Comparison of ENCODE assay signal across 32 cellular contexts in genomic region chr2:28362991-28363521, GRCh38. TPM values are rescaled to one million over a fixed set of nuclear protein-coding genes. Genes with fewer than 3 reads are reported as not detected.
DNase-seq lines count a peak whose midpoint lies in the region; ATAC-seq, FAIRE-seq and TF ChIP-seq lines count a peak whose summit lies in the region.
"Had no signal": no experiment of that assay in that cellular context is flagged by ENCODE, and none has a peak within 500 bp of the region (broad histone marks: within the 10 kb centered on the region; RNA-seq: fewer than 3 reads in every experiment).

No MANE protein-coding gene starts in this region.

- peak overlapping the region; percentile 34 for H3K27ac Mint-ChIP-seq in activated naive CD8-positive, alpha-beta T cell treated with anti-CD3 and anti-CD28 coated beads, Interleukin-2, amount 10 ng/mL, durations not matched to agents 7 days and 5 days
- H3K27ac Mint-ChIP-seq in activated naive CD8-positive, alpha-beta T cell treated with anti-CD3 and anti-CD28 coated beads for 36 hours, result no peak overlapping the region
- H3K27ac Mint-ChIP-seq in activated T-helper 17 cell treated with anti-CD3 and anti-CD28 coated beads, Interleukin-2, amount 50 U/mL, for 72 hours, result peak overlapping the region; percentile 48
- peak overlapping the region; percentile 92 for H3K27ac Mint-ChIP-seq in stimulated activated effector memory CD8-positive, alpha-beta T cell treated with anti-CD3 and anti-CD28 coated beads, Interleukin-12 subunit alpha, Interleukin-12 subunit beta, amount 100 ng/mL, for 72 hours
- H3K27ac Mint-ChIP-seq: activated naive CD8-positive, alpha-beta T cell; dendritic cell treated with granulocyte-macrophage colony-stimulating factor and Interleukin-4, amounts not matched to agents 40 ng/mL and 50 ng/mL, for 4 days had no signal

- H3K27me3 ChIP-seq in mesenchymal stem cell (ENCODE audit: control insufficient read depth in 1 of 2, insufficient read depth in 1 of 2, low read length in 2 of 2) (no peaks in the 10 kb centered on the region), pancreas (no peaks in the 10 kb centered on the region)
- H3K27me3 ChIP-seq: ascending aorta, MG63, SJCRH30 had no signal

- no peaks in the 10 kb centered on the region for H3K79me1 ChIP-seq in mesenchymal stem cell (replicated peaks; ENCODE audit: low read length, poor library complexity, severe bottlenecking)

- H2AK5ac ChIP-seq in mesenchymal stem cell (ENCODE audit: low read length, severe bottlenecking), result no peak overlapping the region

- H3K36me3 ChIP-seq in mesenchymal stem cell (ENCODE audit: control insufficient read depth in 1 of 2, insufficient read depth in 2 of 2, low read depth in 1 of 2, low read length in 2 of 2), result no peaks in the 10 kb centered on the region
- no peaks in the 10 kb centered on the region for H3K36me3 ChIP-seq in pancreas
- H3K36me3 ChIP-seq: ascending aorta, MG63, prostate gland, SJCRH30 had no signal

- H3K36me3 Mint-ChIP-seq in activated naive CD8-positive, alpha-beta T cell treated with anti-CD3 and anti-CD28 coated beads, Interleukin-2, amount 10 ng/mL, durations not matched to agents 7 days and 5 days, result peaks cover 2% of the 10 kb centered on the region
- peaks cover 2% of the 10 kb centered on the region for H3K36me3 Mint-ChIP-seq in activated naive CD8-positive, alpha-beta T cell treated with anti-CD3 and anti-CD28 coated beads for 36 hours
- H3K36me3 Mint-ChIP-seq in activated T-helper 17 cell treated with anti-CD3 and anti-CD28 coated beads, Interleukin-2, amount 50 U/mL, for 72 hours (ENCODE audit: low read depth), result peaks cover 6% of the 10 kb centered on the region
- peaks cover 14% of the 10 kb centered on the region for H3K36me3 Mint-ChIP-seq in stimulated activated effector memory CD8-positive, alpha-beta T cell treated with anti-CD3 and anti-CD28 coated beads, Interleukin-12 subunit alpha, Interleukin-12 subunit beta, amount 100 ng/mL, for 72 hours
- H3K36me3 Mint-ChIP-seq: activated CD4-positive, alpha-beta memory T cell treated with anti-CD3 and anti-CD28 coated beads for 36 hours; activated naive CD8-positive, alpha-beta T cell; naive thymus-derived CD8-positive, alpha-beta T cell had no signal

- no peak overlapping the region for H3K4me2 ChIP-seq in mesenchymal stem cell (ENCODE audit: low read length, poor library complexity, severe bottlenecking)

- no peak for TF ChIP-seq CTCF in pancreas (IDR thresholded peaks at IDR 0.05)

- peak overlapping the region; percentile 1 for H4K91ac ChIP-seq in mesenchymal stem cell (ENCODE audit: low read length)

- H3K9ac ChIP-seq in mesenchymal stem cell (ENCODE audit: low read length), result no peak overlapping the region

- no peak overlapping the region for H2BK5ac ChIP-seq in mesenchymal stem cell (ENCODE audit: low read depth, low read length, poor library complexity, severe bottlenecking)

- peak overlapping the region; percentile 24 for H2BK120ac ChIP-seq in mesenchymal stem cell (ENCODE audit: low read depth, low read length)

- H3K4me1 Mint-ChIP-seq in activated naive CD8-positive, alpha-beta T cell treated with anti-CD3 and anti-CD28 coated beads, Interleukin-2, amount 10 ng/mL, durations not matched to agents 7 days and 5 days, result peaks cover 69% of the 10 kb centered on the region
- H3K4me1 Mint-ChIP-seq in activated naive CD8-positive, alpha-beta T cell treated with anti-CD3 and anti-CD28 coated beads for 36 hours, result peaks cover 67% of the 10 kb centered on the region
- peaks cover 45% of the 10 kb centered on the region for H3K4me1 Mint-ChIP-seq in activated T-helper 17 cell treated with anti-CD3 and anti-CD28 coated beads, Interleukin-2, amount 50 U/mL, for 72 hours
- peaks cover 95% of the 10 kb centered on the region for H3K4me1 Mint-ChIP-seq in stimulated activated effector memory CD8-positive, alpha-beta T cell treated with anti-CD3 and anti-CD28 coated beads, Interleukin-12 subunit alpha, Interleukin-12 subunit beta, amount 100 ng/mL, for 72 hours

- WGBS in mesenchymal stem cell, result 56% methylated on average over 15 of the region's 15 CpGs
- 91 to 94% methylated on average over 15 of the region's 15 CpGs for whole genome bisulfite sequencing in pancreas, 2 donors

- no peaks in the 10 kb centered on the region for H3K9me3 Mint-ChIP-seq in activated naive CD8-positive, alpha-beta T cell treated with anti-CD3 and anti-CD28 coated beads, Interleukin-2, amount 10 ng/mL, durations not matched to agents 7 days and 5 days
- no peaks in the 10 kb centered on the region for H3K9me3 Mint-ChIP-seq in activated naive CD8-positive, alpha-beta T cell treated with anti-CD3 and anti-CD28 coated beads for 36 hours
- no peaks in the 10 kb centered on the region for H3K9me3 Mint-ChIP-seq in activated T-helper 17 cell treated with anti-CD3 and anti-CD28 coated beads, Interleukin-2, amount 50 U/mL, for 72 hours
- no peaks in the 10 kb centered on the region for H3K9me3 Mint-ChIP-seq in stimulated activated effector memory CD8-positive, alpha-beta T cell treated with anti-CD3 and anti-CD28 coated beads, Interleukin-12 subunit alpha, Interleukin-12 subunit beta, amount 100 ng/mL, for 72 hours
- H3K9me3 Mint-ChIP-seq: activated CD4-positive, alpha-beta memory T cell treated with anti-CD3 and anti-CD28 coated beads for 36 hours; activated T-helper 2 cell treated with anti-CD3 and anti-CD28 coated beads, Interferon-gamma antibody, Interleukin-2, Interleukin-4, amounts not matched to agents 10 μg/mL and 5 μg/mL and 100 μg/mL, durations not matched to agents 14 hours and 24 hours and 36 hours; dendritic cell treated with granulocyte-macrophage colony-stimulating factor and Interleukin-4, amounts not matched to agents 40 ng/mL and 50 ng/mL, for 4 days; H9; naive thymus-derived CD8-positive, alpha-beta T cell had no signal

- no peak overlapping the region for H3K23ac ChIP-seq in mesenchymal stem cell (ENCODE audit: low read length in 2 of 2)

- H3K9me3 ChIP-seq in mesenchymal stem cell (ENCODE audit: control insufficient read depth, low read length), result no peaks in the 10 kb centered on the region
- no peaks in the 10 kb centered on the region for H3K9me3 ChIP-seq in pancreas
- H3K9me3 ChIP-seq: ascending aorta, MG63, prostate gland, SJCRH30 had no signal

- POLR2A ChIA-PET in activated naive CD8-positive, alpha-beta T cell treated with anti-CD3 and anti-CD28 coated beads, Interleukin-2, amount 10 ng/mL, durations not matched to agents 7 days and 5 days (lab: Charles Lee), result interaction anchor here (0.8 kb wide), 1 partner anchor 28 kb away, joined by 4 read pairs; no protein-coding TSS in a partner anchor

- DNase-seq in activated naive CD8-positive, alpha-beta T cell treated with anti-CD3 and anti-CD28 coated beads, Interleukin-2, amount 10 ng/mL, durations not matched to agents 7 days and 5 days, result no peak
- no peak for DNase-seq in activated naive CD8-positive, alpha-beta T cell treated with anti-CD3 and anti-CD28 coated beads for 36 hours
- no peak for DNase-seq in mesenchymal stem cell
- DNase-seq in stimulated activated effector memory CD8-positive, alpha-beta T cell treated with anti-CD3 and anti-CD28 coated beads, Interleukin-12 subunit alpha, Interleukin-12 subunit beta, amount 100 ng/mL, for 72 hours (ENCODE audit: low spot score in 2 of 2), result no peak
- no peak for DNase-seq in pancreas
- DNase-seq in posterior vena cava (ENCODE audit: low spot score), result no peak
- no peak for DNase-seq in HT-29 (ENCODE audit: low spot score)
- DNase-seq: activated CD4-positive, alpha-beta memory T cell treated with anti-CD3 and anti-CD28 coated beads for 36 hours; activated CD4-positive, CD25-positive, alpha-beta regulatory T cell treated with anti-CD3 and anti-CD28 coated beads, Interleukin-2, amount 50 U/mL, for 72 hours; activated CD8-positive, alpha-beta memory T cell treated with anti-CD3 and anti-CD28 coated beads, Interleukin-2, amount 50 U/mL, for 48 hours; AML-193; DMS153; H9; KG1; MG63; naive thymus-derived CD8-positive, alpha-beta T cell; NCI-H1417; NCI-H2029 treated with DMSO at 0.1 percent for 48 hours; NCI-H2227 treated with DMSO at 0.1 percent for 48 hours; NCI-H774; SJCRH30; stimulated activated naive CD8-positive, alpha-beta T cell treated with anti-CD3 and anti-CD28 coated beads, Interleukin-15, Interleukin-2, amounts not matched to agents 100 U/mL and 50 U/mL, for 24 hours had no signal

- peak overlapping the region; percentile 45 for H4K8ac ChIP-seq in mesenchymal stem cell (ENCODE audit: low read length)

- H2BK12ac ChIP-seq in mesenchymal stem cell (ENCODE audit: low read length in 2 of 2), result peak overlapping the region; percentile 38 to 81

- H2BK15ac ChIP-seq in mesenchymal stem cell (ENCODE audit: low read depth, poor library complexity, severe bottlenecking), result no peak overlapping the region

- H3K27me3 Mint-ChIP-seq in activated naive CD8-positive, alpha-beta T cell treated with anti-CD3 and anti-CD28 coated beads, Interleukin-2, amount 10 ng/mL, durations not matched to agents 7 days and 5 days, result peaks cover 8% of the 10 kb centered on the region
- peaks cover 19% of the 10 kb centered on the region for H3K27me3 Mint-ChIP-seq in activated naive CD8-positive, alpha-beta T cell treated with anti-CD3 and anti-CD28 coated beads for 36 hours
- no peaks in the 10 kb centered on the region for H3K27me3 Mint-ChIP-seq in activated T-helper 17 cell treated with anti-CD3 and anti-CD28 coated beads, Interleukin-2, amount 50 U/mL, for 72 hours
- H3K27me3 Mint-ChIP-seq: activated CD4-positive, alpha-beta memory T cell treated with anti-CD3 and anti-CD28 coated beads for 36 hours; activated naive CD8-positive, alpha-beta T cell had no signal

- H3K4me3 ChIP-seq in mesenchymal stem cell (ENCODE audit: insufficient read depth in 1 of 2, low read depth in 1 of 2, low read length in 2 of 2) (no peak overlapping the region), pancreas (no peak overlapping the region)
- H3K4me3 ChIP-seq: ascending aorta, MG63, prostate gland, SJCRH30 had no signal

- H3K18ac ChIP-seq in mesenchymal stem cell (ENCODE audit: low read depth in 1 of 2, low read length in 2 of 2), result peak overlapping the region in 1 of 2 experiments; percentile 75

- no peak for FAIRE-seq in pancreas (lab: Jason Lieb, UNC)
- FAIRE-seq: A204.1, endothelial cell of umbilical vein, keratinocyte, TTC549 had no signal

- ATAC-seq in activated naive CD8-positive, alpha-beta T cell treated with anti-CD3 and anti-CD28 coated beads, Interleukin-2, amount 10 ng/mL, durations not matched to agents 7 days and 5 days (ENCODE audit: low read depth), result no peak
- no peak for ATAC-seq in activated T-helper 17 cell treated with anti-CD3 and anti-CD28 coated beads, Interleukin-2, amount 50 U/mL, for 72 hours (replicated peaks)
- no peak for ATAC-seq in stimulated activated effector memory CD8-positive, alpha-beta T cell treated with anti-CD3 and anti-CD28 coated beads, Interleukin-12 subunit alpha, Interleukin-12 subunit beta, amount 100 ng/mL, for 72 hours
- ATAC-seq in pancreas, result no peak
- ATAC-seq: naive thymus-derived CD8-positive, alpha-beta T cell; stimulated activated naive CD8-positive, alpha-beta T cell treated with anti-CD3 and anti-CD28 coated beads, Interleukin-15, Interleukin-2, amounts not matched to agents 100 U/mL and 50 U/mL, for 24 hours had no signal

- H3K4me1 ChIP-seq in mesenchymal stem cell (ENCODE audit: control insufficient read depth, insufficient read depth, low read depth, low read length) (peaks cover 30% of the 10 kb centered on the region), pancreas (no peaks in the 10 kb centered on the region)
- H3K4me1 ChIP-seq: ascending aorta, prostate gland had no signal

- intact Hi-C loops in pancreas (cut with DNase I), result no loop called here
- intact Hi-C loops in posterior vena cava (cut with DNase I), result no loop called here

- H3K14ac ChIP-seq in mesenchymal stem cell (ENCODE audit: low read length in 2 of 2), result no peak overlapping the region

- no peak overlapping the region for H3K4me3 Mint-ChIP-seq in activated naive CD8-positive, alpha-beta T cell treated with anti-CD3 and anti-CD28 coated beads, Interleukin-2, amount 10 ng/mL, durations not matched to agents 7 days and 5 days
- H3K4me3 Mint-ChIP-seq in activated naive CD8-positive, alpha-beta T cell treated with anti-CD3 and anti-CD28 coated beads for 36 hours, result no peak overlapping the region
- peak overlapping the region; percentile 31 for H3K4me3 Mint-ChIP-seq in activated T-helper 17 cell treated with anti-CD3 and anti-CD28 coated beads, Interleukin-2, amount 50 U/mL, for 72 hours
- H3K4me3 Mint-ChIP-seq in stimulated activated effector memory CD8-positive, alpha-beta T cell treated with anti-CD3 and anti-CD28 coated beads, Interleukin-12 subunit alpha, Interleukin-12 subunit beta, amount 100 ng/mL, for 72 hours, result peak overlapping the region; percentile 60
- H3K4me3 Mint-ChIP-seq: activated CD4-positive, alpha-beta memory T cell treated with anti-CD3 and anti-CD28 coated beads for 36 hours; activated naive CD8-positive, alpha-beta T cell; dendritic cell treated with granulocyte-macrophage colony-stimulating factor and Interleukin-4, amounts not matched to agents 40 ng/mL and 50 ng/mL, for 4 days had no signal

- H3K27ac ChIP-seq in mesenchymal stem cell (ENCODE audit: low read length, poor library complexity, severe bottlenecking), result no peak overlapping the region
- H3K27ac ChIP-seq in pancreas, result no peak overlapping the region
- H3K27ac ChIP-seq: ascending aorta, prostate gland, SJCRH30 had no signal

- peak overlapping the region in 1 of 2 experiments; percentile 15 for H3K4ac ChIP-seq in mesenchymal stem cell (ENCODE audit: low read depth in 1 of 2, low read length in 2 of 2)

- H2AFZ ChIP-seq in mesenchymal stem cell (ENCODE audit: low read depth, low read length), result no peak overlapping the region

RNA-seq across cellular contexts. Expression of gene FOSL2, which starts 29.6 kb away (rescaled TPM):
- total RNA-seq in activated naive CD8-positive, alpha-beta T cell treated with anti-CD3 and anti-CD28 coated beads, Interleukin-2, amount 10 ng/mL, durations not matched to agents 7 days and 5 days, result 10 to 100 TPM; 24.9 to 30.1 TPM
- 10 to 100 TPM; 32.5 to 39.4 TPM for total RNA-seq in activated naive CD8-positive, alpha-beta T cell treated with anti-CD3 and anti-CD28 coated beads for 36 hours
- 100 to 1,000 TPM in 1 of 2 donors, 10 to 100 TPM in 1; 90.9 to 214 TPM for total RNA-seq in activated T-helper 17 cell treated with anti-CD3 and anti-CD28 coated beads, Interleukin-2, amount 50 U/mL, for 72 hours
- polyA plus RNA-seq in mesenchymal stem cell (2013, experiment 1 of 2), result 15.6 TPM
- polyA plus RNA-seq in mesenchymal stem cell (2013, experiment 2 of 2), result 14.8 TPM
- 10 to 100 TPM; 13.3 to 39.1 (median 27.5) TPM for total RNA-seq in pancreas
- polyA plus RNA-seq in pancreas, result 10 to 100 TPM; 10.0 to 11.9 TPM
- total RNA-seq in posterior vena cava, result 100 to 1,000 TPM; 105 to 141 TPM
- total RNA-seq in HT-29 (2014; rRNA removed; shearing (Covaris generic)), result 51.5 and 61.8 TPM in 2 replicates

Comparison
In these comparisons a context has a peak if more than half of its experiments do, and no peak if none do; other contexts are left out.
1. H3K4me3 Mint-ChIP-seq: peak in activated T-helper 17 cell treated with anti-CD3 and anti-CD28 coated beads, Interleukin-2, amount 50 U/mL, for 72 hours (single experiment) and stimulated activated effector memory CD8-positive, alpha-beta T cell treated with anti-CD3 and anti-CD28 coated beads, Interleukin-12 subunit alpha, Interleukin-12 subunit beta, amount 100 ng/mL, for 72 hours (single experiment); none in activated naive CD8-positive, alpha-beta T cell treated with anti-CD3 and anti-CD28 coated beads, Interleukin-2, amount 10 ng/mL, durations not matched to agents 7 days and 5 days (single experiment) and activated naive CD8-positive, alpha-beta T cell treated with anti-CD3 and anti-CD28 coated beads for 36 hours (single experiment).